Comparison of ENCODE assay signal across 1 cellular context in genomic region chrX:153820601-153821000, GRCh38.
TF ChIP-seq lines count a peak whose summit lies in the region.

No MANE protein-coding gene starts in this region.

TF ChIP-seq in WTC11, 78 proteins besides CTCF, POLR2A, EP300 and RAD21 (continued from another document):
- TF ChIP-seq ATF2 (CRISPR knock-in tag; IDR thresholded peaks at IDR 0.05; ENCODE audit: borderline replicate concordance, low read depth) (no peak), ZMAT4 (CRISPR knock-in tag; IDR thresholded peaks at IDR 0.05) (no peak), GABPB1 (CRISPR knock-in tag; IDR thresholded peaks at IDR 0.05) (no peak)
